Comparison of ENCODE assay signal across 8 cellular contexts in genomic region chr1:50977575-50978143, GRCh38. TPM values are rescaled to one million over a fixed set of nuclear protein-coding genes. Genes with fewer than 3 reads are reported as not detected.
DNase-seq lines count a peak whose midpoint lies in the region; ATAC-seq, FAIRE-seq and TF ChIP-seq lines count a peak whose summit lies in the region.

No MANE protein-coding gene starts in this region.

- peak; percentile 40 for ATAC-seq in HG02840 (IDR thresholded peaks at IDR 0.05; ENCODE audit: low FRiP score, unreplicated experiment)
- ATAC-seq in right cardiac atrium = peak; percentile 91
- peak; percentile 86 to 92 (median 90) for ATAC-seq in psoas muscle

- H3K27me3 ChIP-seq in ascending aorta (no peaks in the 10 kb centered on the region), right cardiac atrium (ENCODE audit: control insufficient read depth, insufficient read depth) (no peaks in the 10 kb centered on the region), psoas muscle (ENCODE audit: insufficient read depth in 3 of 3, low read length in 2 of 3) (no peaks in the 10 kb centered on the region)

- WGBS in right cardiac atrium = under 1% methylated on average over 60 of the region's 63 CpGs
- 0 to 2% (median 1%) methylated on average over 38 to 63 of the region's 63 CpGs for WGBS in psoas muscle, 3 donors

- H3K36me3 ChIP-seq in ascending aorta (no peaks in the 10 kb centered on the region), psoas muscle (ENCODE audit: insufficient read depth in 1 of 2, low read depth in 1 of 2) (no peaks in the 10 kb centered on the region)

- TF ChIP-seq CTCF in AG09309 (IDR thresholded peaks at IDR 0.05; ENCODE audit: control insufficient read depth, insufficient read depth, low read depth, low read length, missing control alignments) (no peak), ascending aorta (IDR thresholded peaks at IDR 0.05) (no peak), psoas muscle (IDR thresholded peaks at IDR 0.05) (no peak)

- DNase-seq in AG09309 (ENCODE audit: low read depth) (no peak), GM12891 (ENCODE audit: insufficient read length, low spot score) (peak; percentile 34), NCI-H774 (lab: John Stamatoyannopoulos, UW) (peak; percentile 83), ascending aorta (ENCODE audit: low spot score in 2 of 2) (peak in 1 of 2 donors; percentile 74), right cardiac atrium (peak; percentile 69 to 91 (median 88)), psoas muscle (peak; percentile 80 to 88), middle frontal gyrus (ENCODE audit: extremely low spot score, low spot score) (no peak)

- FAIRE-seq in GM12891 (lab: Jason Lieb, UNC) = no peak

- H3K27ac ChIP-seq in ascending aorta (peak overlapping the region; percentile 92), right cardiac atrium (ENCODE audit: low read length) (peak overlapping the region; percentile 100), psoas muscle (peak overlapping the region; percentile 98)

- intact Hi-C loops in ascending aorta (cut with DNase I) = loop anchor here (1.0 kb wide), 1 partner anchor 8 kb away; no protein-coding TSS in a partner anchor
- intact Hi-C loops in right cardiac atrium (cut with DNase I) = no loop called here
- intact Hi-C loops in psoas muscle (cut with DNase I) = no loop called here

- no peaks in the 10 kb centered on the region for H3K4me1 ChIP-seq in ascending aorta
- no peaks in the 10 kb centered on the region for H3K4me1 ChIP-seq in right cardiac atrium (ENCODE audit: control insufficient read depth, insufficient read depth, low read length)
- peaks cover 25% of the 10 kb centered on the region for H3K4me1 ChIP-seq in psoas muscle

- H3K9me3 ChIP-seq in ascending aorta (no peaks in the 10 kb centered on the region), right cardiac atrium (ENCODE audit: control insufficient read depth, low read length) (no peaks in the 10 kb centered on the region), psoas muscle (no peaks in the 10 kb centered on the region)

- H3K4me3 ChIP-seq in AG09309 (ENCODE audit: control insufficient read depth, low read depth, low read length) (peak overlapping the region; percentile 72), ascending aorta (peak overlapping the region; percentile 79 to 87), right cardiac atrium (ENCODE audit: low read length) (peak overlapping the region; percentile 61), psoas muscle (peak overlapping the region; percentile 92)

- TF ChIP-seq POLR2A in GM12891 (IDR thresholded peaks at IDR 0.05; ENCODE audit: low read depth, low read length) = no peak

TF ChIP-seq in GM12891, 5 proteins besides CTCF, POLR2A, EP300 and RAD21:
- TF ChIP-seq TAF1 (IDR thresholded peaks at IDR 0.05; ENCODE audit: low read depth, low read length) = no peak
- no peak for TF ChIP-seq SPI1 (IDR thresholded peaks at IDR 0.05; ENCODE audit: low read depth, low read length)
- TF ChIP-seq POU2F2 (IDR thresholded peaks at IDR 0.05; ENCODE audit: low read depth, low read length) = no peak
- no peak for TF ChIP-seq PAX5 (IDR thresholded peaks at IDR 0.05; ENCODE audit: insufficient read depth, low read length, severe bottlenecking)
- no peak for TF ChIP-seq POLR2AphosphoS5 (IDR thresholded peaks at IDR 0.05; ENCODE audit: low read depth, low read length)

RNA-seq across cellular contexts. Expression of gene CDKN2C, which starts 7.6 kb away (rescaled TPM):
- polyA plus RNA-seq in GM12891 (2012; ENCODE audit: low read depth, missing spikeins) = 27.9 TPM
- total RNA-seq in ascending aorta (2.4 TPM), right cardiac atrium (10 to 100 TPM in 3 of 4 donors, 1 to 10 TPM in 1; 9.5 to 24.9 (median 21.7) TPM), psoas muscle (1 to 10 TPM; 3.5 to 7.4 (median 6.5) TPM)
- polyA plus RNA-seq in right cardiac atrium (25.5 TPM), psoas muscle (10 to 100 TPM in 1 of 3 donors, 1 to 10 TPM in 2; 4.6 to 12.7 (median 7.8) TPM)

RNA-seq across cellular contexts. Expression of gene FAF1, which starts 17.6 kb away (rescaled TPM):
- 62.2 TPM for polyA plus RNA-seq in GM12891 (2012; ENCODE audit: low read depth, missing spikeins)
- total RNA-seq in ascending aorta (16.4 TPM), right cardiac atrium (10 to 100 TPM; 73.1 to 90.0 (median 82.3) TPM), psoas muscle (100 to 1,000 TPM in 3 of 4 donors, 10 to 100 TPM in 1; 84.0 to 120 (median 109) TPM)
- polyA plus RNA-seq in right cardiac atrium (52.3 TPM), psoas muscle (100 to 1,000 TPM in 1 of 3 donors, 10 to 100 TPM in 2; 67.8 to 128 (median 71.8) TPM)

Comparison
In these comparisons a context has a peak if more than half of its experiments do, and no peak if none do; other contexts are left out.
1. DNase-seq: peak in GM12891 (single experiment), NCI-H774 (single experiment), right cardiac atrium (3 of 3) and psoas muscle (2 of 2); none in AG09309 (single experiment) and middle frontal gyrus (single experiment).
2. ATAC-seq: peak in every context shown above with its lines; median percentile 91 in right cardiac atrium; 90 in psoas muscle; 40 in HG02840.
3. Peak in every context shown above with its lines, with median percentiles within 50 percentile points of each other: H3K4me3 ChIP-seq and H3K27ac ChIP-seq.